Comparison of ENCODE assay signal across 9 cellular contexts in the genomic region with DNA sequence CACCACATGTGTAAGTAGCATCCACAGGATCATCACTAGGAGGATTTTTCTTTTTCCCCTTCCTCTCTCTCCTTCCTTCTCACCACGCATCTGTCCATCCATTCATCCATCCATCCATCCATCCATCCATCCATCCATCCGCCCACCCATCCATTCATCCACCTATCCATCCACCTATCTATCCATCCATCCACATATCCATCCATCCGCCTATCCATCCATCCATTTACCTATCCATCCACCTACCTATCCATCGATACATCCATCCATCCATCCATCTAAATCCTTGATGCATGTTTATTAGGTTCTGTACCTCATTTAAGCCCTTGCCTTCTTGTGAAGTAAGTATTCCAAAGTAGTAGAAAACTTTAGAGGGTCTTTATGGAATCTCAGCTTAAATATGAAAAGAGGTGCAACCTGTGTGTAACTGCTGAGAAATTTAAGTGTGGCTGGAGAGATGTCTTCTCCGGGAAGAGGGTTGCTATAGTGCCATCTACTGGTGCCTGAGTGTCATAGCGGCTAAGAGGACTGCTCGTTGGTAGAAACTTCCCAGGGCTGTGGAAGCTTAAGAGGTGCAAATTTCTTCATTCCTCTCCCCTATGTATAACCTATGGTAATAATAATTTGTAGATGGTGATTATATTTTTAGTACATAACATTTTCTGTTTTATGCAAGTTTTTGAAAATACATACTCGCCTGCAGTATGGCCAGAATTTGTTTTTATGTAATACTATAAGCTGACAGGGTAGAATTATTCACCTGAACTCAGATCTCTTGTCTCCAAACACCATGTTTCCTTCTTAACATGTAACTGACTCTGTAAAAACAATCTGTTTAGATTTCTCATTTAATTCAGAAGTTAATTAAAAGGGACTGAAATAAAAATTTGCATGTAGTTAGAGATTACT. TPM values are rescaled to one million over a fixed set of nuclear protein-coding genes. Genes with fewer than 3 reads are reported as not detected.
A peak's percentile ranks its signal among the peaks of the same experiment; 100 is the strongest.
DNase-seq lines count a peak whose midpoint lies in the region; ATAC-seq, FAIRE-seq and TF ChIP-seq lines count a peak whose summit lies in the region.
"Had no signal": no experiment of that assay in that cellular context is flagged by ENCODE, and none has a peak within 500 bp of the region (broad histone marks: within the 10 kb centered on the region; RNA-seq: fewer than 3 reads in every experiment).

No MANE protein-coding gene starts in this region.

- peak; percentile 66 for TF ChIP-seq RAD21 in GM12878 (IDR thresholded peaks at IDR 0.05; ENCODE audit: insufficient read depth, low read depth, low read length)

- H3K4me3 ChIP-seq in MG63 = no peak overlapping the region
- no peak overlapping the region for H3K4me3 ChIP-seq in GM12878
- H3K4me3 ChIP-seq: BLaER1 had no signal

- CTCF ChIA-PET in GM12878 (lab: Yijun Ruan, JAX) = interaction anchor here (0.7 to 2.7 kb wide), 25 partner anchors 8 to 381 kb away, joined by 3 to 18 read pairs (median 4); no protein-coding TSS in a partner anchor

- BruUV-seq in GM12878 (replicated peaks; lab: Mats Ljungman, UMichigan) = no TSS peak

- H3K4me1 ChIP-seq in GM12878 (ENCODE audit: control insufficient read depth, insufficient read depth, low read length) = no peaks in the 10 kb centered on the region
- H3K4me1 ChIP-seq: BLaER1 had no signal

- FAIRE-seq in GM12878 (lab: Jason Lieb, UNC) = peak; percentile 86

- SMC1A ChIA-PET in GM12878 (lab: Charles Lee; ENCODE audit: uncharacterized antibody, unreplicated experiment) = interaction anchor here (0.6 to 1.3 kb wide), 5 partner anchors 21 to 132 kb away, joined by 3 to 6 read pairs (median 3); no protein-coding TSS in a partner anchor

- POLR2A ChIA-PET in GM12878 (lab: Charles Lee) = no interaction called here

- WGBS in GM12878 (ENCODE audit: insufficient coverage, insufficient replicate concordance, low lambda C conversion rate, missing lambda C conversion rate) = 14% methylated on average over 7 of the region's 8 CpGs

- TF ChIP-seq CTCF in GM12878 (IDR thresholded peaks at IDR 0.05 in 2 of 3, conservative IDR thresholded peaks at IDR 0.05 in 1 of 3; ENCODE audit: control insufficient read depth in 2 of 3, extremely low read depth in 1 of 3, insufficient read depth in 1 of 3, low read depth in 3 of 3, low read length in 3 of 3) = peak; percentile 87 to 91 (median 87)

- peak; percentile 78 for ATAC-seq in GM12878
- no peak for ATAC-seq in GM19324 (IDR thresholded peaks at IDR 0.05; ENCODE audit: low FRiP score, unreplicated experiment)

- no peaks in the 10 kb centered on the region for H3K36me3 ChIP-seq in MG63
- H3K36me3 ChIP-seq in GM12878 (ENCODE audit: control insufficient read depth in 2 of 2, insufficient read depth in 2 of 2, low read length in 1 of 2) = no peaks in the 10 kb centered on the region
- H3K36me3 ChIP-seq: BLaER1 had no signal

- peaks cover 2% of the 10 kb centered on the region; the same call in 1 of the 2 replicates for H3K27me3 ChIP-seq in MG63
- no peaks in the 10 kb centered on the region for H3K27me3 ChIP-seq in GM12878 (replicated peaks in 1 of 2; ENCODE audit: control insufficient read depth in 2 of 2, insufficient read depth in 2 of 2, low read length in 1 of 2)
- H3K27me3 ChIP-seq: BLaER1 had no signal

- no peak overlapping the region for H2AFZ ChIP-seq in GM12878 (ENCODE audit: control insufficient read depth, low read depth, low read length)

- in situ Hi-C loops in GM12878 (cut with MboI) = no loop called here

- H3K9me3 ChIP-seq in MG63 (no peaks in the 10 kb centered on the region), GM12878 (replicated peaks; ENCODE audit: control insufficient read depth, insufficient read depth, low read length) (no peaks in the 10 kb centered on the region)
- H3K9me3 ChIP-seq: BLaER1 had no signal

- no peak for TF ChIP-seq POLR2A in GM12878 (IDR thresholded peaks at IDR 0.05; ENCODE audit: low read depth, low read length)

- RAD21 ChIA-PET in GM12878 (lab: Charles Lee; ENCODE audit: unreplicated experiment) = interaction anchor here (0.7 to 1.9 kb wide), 4 partner anchors 8 to 282 kb away, joined by 3 to 14 read pairs (median 4); no protein-coding TSS in a partner anchor

- no peak overlapping the region for H3K9ac ChIP-seq in GM12878 (ENCODE audit: control insufficient read depth, insufficient read depth, low read length)
- H3K9ac ChIP-seq: BLaER1 had no signal

- H3K4me2 ChIP-seq in GM12878 (ENCODE audit: control insufficient read depth, insufficient read depth) = no peak overlapping the region
- H3K4me2 ChIP-seq: BLaER1 had no signal

- intact Hi-C loops in GM12878 (cut with micrococcal nuclease; ENCODE audit: unreplicated experiment) = no loop called here

- no peak overlapping the region for H3K27ac ChIP-seq in GM12878 (ENCODE audit: control insufficient read depth, insufficient read depth)
- H3K27ac ChIP-seq: BLaER1 had no signal

- no peaks in the 10 kb centered on the region for H3K79me2 ChIP-seq in GM12878 (ENCODE audit: control insufficient read depth, insufficient read depth, low read length)

- no peak for TF ChIP-seq EP300 in GM12878 (IDR thresholded peaks at IDR 0.05; ENCODE audit: borderline replicate concordance in 1 of 2, control insufficient read depth in 1 of 2, low read depth in 2 of 2, low read length in 2 of 2)

- H4K20me1 ChIP-seq in GM12878 (ENCODE audit: control insufficient read depth, insufficient read depth) = no peaks in the 10 kb centered on the region
- H4K20me1 ChIP-seq: BLaER1 had no signal

- DNase-seq in NCI-H446 (lab: John Stamatoyannopoulos, UW) = peak; percentile 34 to 62
- DNase-seq in NCI-H446 treated with DMSO at 0.1 percent for 48 hours (lab: John Stamatoyannopoulos, UW) = no peak
- peak; percentile 19 for DNase-seq in MG63
- peak; percentile 34 to 55 for DNase-seq in SHP77 (lab: John Stamatoyannopoulos, UW)
- no peak for DNase-seq in GM12878 (ENCODE audit: low read depth, low spot score)
- DNase-seq in iPS-NIHi7 (ENCODE audit: extremely low spot score) = peak; percentile 85
- peak; percentile 55 for DNase-seq in stimulated activated CD4-positive, alpha-beta T cell treated with anti-CD3 and anti-CD28 coated beads, Interleukin-15, amount 100 ng/mL, for 24 hours

TF ChIP-seq in GM12878, 131 proteins besides CTCF, POLR2A, EP300 and RAD21:
- TF ChIP-seq, protein P1, sequence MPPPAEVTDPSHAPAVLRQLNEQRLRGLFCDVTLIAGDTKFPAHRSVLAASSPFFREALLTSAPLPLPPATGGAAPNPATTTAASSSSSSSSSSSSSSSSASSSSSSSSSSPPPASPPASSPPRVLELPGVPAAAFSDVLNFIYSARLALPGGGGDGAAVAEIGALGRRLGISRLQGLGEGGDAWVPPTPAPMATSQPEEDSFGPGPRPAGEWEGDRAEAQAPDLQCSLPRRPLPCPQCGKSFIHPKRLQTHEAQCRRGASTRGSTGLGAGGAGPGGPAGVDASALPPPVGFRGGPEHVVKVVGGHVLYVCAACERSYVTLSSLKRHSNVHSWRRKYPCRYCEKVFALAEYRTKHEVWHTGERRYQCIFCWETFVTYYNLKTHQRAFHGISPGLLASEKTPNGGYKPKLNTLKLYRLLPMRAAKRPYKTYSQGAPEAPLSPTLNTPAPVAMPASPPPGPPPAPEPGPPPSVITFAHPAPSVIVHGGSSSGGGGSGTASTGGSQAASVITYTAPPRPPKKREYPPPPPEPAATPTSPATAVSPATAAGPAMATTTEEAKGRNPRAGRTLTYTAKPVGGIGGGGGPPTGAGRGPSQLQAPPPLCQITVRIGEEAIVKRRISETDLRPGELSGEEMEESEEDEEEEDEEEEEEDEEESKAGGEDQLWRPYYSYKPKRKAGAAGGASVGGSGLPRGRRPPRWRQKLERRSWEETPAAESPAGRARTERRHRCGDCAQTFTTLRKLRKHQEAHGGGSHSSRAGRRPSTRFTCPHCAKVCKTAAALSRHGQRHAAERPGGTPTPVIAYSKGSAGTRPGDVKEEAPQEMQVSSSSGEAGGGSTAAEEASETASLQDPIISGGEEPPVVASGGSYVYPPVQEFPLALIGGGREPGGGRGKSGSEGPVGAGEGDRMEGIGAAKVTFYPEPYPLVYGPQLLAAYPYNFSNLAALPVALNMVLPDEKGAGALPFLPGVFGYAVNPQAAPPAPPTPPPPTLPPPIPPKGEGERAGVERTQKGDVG (CRISPR knock-in tag; IDR thresholded peaks at IDR 0.05) = no peak
- TF ChIP-seq FOXM1 (IDR thresholded peaks at IDR 0.05; ENCODE audit: low read depth, low read length) (no peak), NR2C2 (IDR thresholded peaks at IDR 0.05; ENCODE audit: borderline replicate concordance, control insufficient read depth, insufficient read length, low read depth) (no peak), SMC3 (IDR thresholded peaks at IDR 0.05; ENCODE audit: borderline replicate concordance, low read length) (peak; percentile 44; the same call in 1 of the 2 replicates), YY1 (IDR thresholded peaks at IDR 0.05; ENCODE audit: low read depth, low read length) (0 out of 2 replicates have a peak, but pooled peaks have one; percentile 13), BMI1 (IDR thresholded peaks at IDR 0.05; ENCODE audit: borderline replicate concordance) (no peak)
TF ChIP-seq in GM12878: peak in this region for 2.

RNA-seq across cellular contexts. Expression of gene MYO1H, which starts 46.0 kb away (rescaled TPM):
- not detected in 2 replicates for total RNA-seq in MG63 (2014; rRNA removed; shearing (Covaris generic); ENCODE audit: low replicate concordance)
- total RNA-seq in GM12878 (2013; cell fraction: nucleolus; rRNA removed) = not detected in 2 replicates
- total RNA-seq in GM12878 (2014; rRNA removed) (not detected in 2 replicates), GM12878 (2014; rRNA removed; fragmentation: Illumina TruSeq; extraction: Trizol) (not detected in 2 replicates), GM12878 (2021) (not detected in 2 replicates)
- not detected for polyA plus RNA-seq in GM12878 (2011; ENCODE audit: low read depth)
- polyA plus RNA-seq in GM12878 (2011; rRNA removed) (not detected in 2 replicates), GM12878 (2014; fragmentation: Illumina TruSeq; extraction: Trizol) (not detected in 2 replicates), GM12878 (2014; fragmentation: Nextera tagmentation; extraction: Ambion mirVana) (under 1 TPM in 1 of 2 experiments, not detected in 1; 0.05 TPM), GM12878 (2014; rRNA removed) (0.03 TPM in 1 of 2 replicates, not detected in the other), GM12878 (2016; fragmentation: Nextera tagmentation; extraction: Ambion mirVana) (not detected)
- not detected in 2 replicates for polyA plus RNA-seq in GM12878 (2011; cell fraction: cytosol; rRNA removed)
- polyA plus RNA-seq in GM12878 (2011; cell fraction: nucleus; rRNA removed) = not detected in 2 replicates
- polyA plus RNA-seq in GM12878 (2012) = 0.04 TPM in 1 of 2 replicates, not detected in the other
- not detected in 2 replicates for polyA minus RNA-seq in GM12878 (2011; rRNA and poly(A)+ RNA removed)
- polyA minus RNA-seq in GM12878 (2011; cell fraction: cytosol; rRNA and poly(A)+ RNA removed) = not detected in 2 replicates
- not detected in 2 replicates for polyA minus RNA-seq in GM12878 (2011; cell fraction: nucleus; rRNA and poly(A)+ RNA removed)

Comparison
In these comparisons a context has a peak if more than half of its experiments do, and no peak if none do; other contexts are left out.
1. DNase-seq: peak in NCI-H446 (2 of 2), MG63 (single experiment), SHP77 (2 of 2), iPS-NIHi7 (single experiment) and stimulated activated CD4-positive, alpha-beta T cell treated with anti-CD3 and anti-CD28 coated beads, Interleukin-15, amount 100 ng/mL, for 24 hours (single experiment); none in NCI-H446 treated with DMSO at 0.1 percent for 48 hours (single experiment) and GM12878 (single experiment).